ENCODE assay signal across 32 cellular contexts in genomic region chrX:2184089-2184488, GRCh38.
"Had no signal": no experiment of that assay in that cellular context is flagged by ENCODE, and none has a peak within 500 bp of the region (broad histone marks: within the 10 kb centered on the region; RNA-seq: fewer than 3 reads in every experiment).

No MANE protein-coding gene starts in this region.

- H2AFZ ChIP-seq: parathyroid adenoma had no signal

- H3K4me1 Mint-ChIP-seq: stimulated activated memory B cell treated with anti-CD40 and anti-IgM and Interleukin-4, amounts not matched to agents 10 μg/mL and 1 μg/mL and 100 μg/mL, for 72 hours; stimulated activated naive CD8-positive, alpha-beta T cell treated with anti-CD3 and anti-CD28 coated beads, Interleukin-15, amount 100 ng/mL, for 72 hours had no signal

- H3K27me3 ChIP-seq: neutrophil, ovary, spleen, suprapubic skin, testis, tibial artery, transverse colon, upper lobe of right lung, uterus had no signal

- H3K27me3 Mint-ChIP-seq: naive thymus-derived CD8-positive, alpha-beta T cell; natural killer cell treated with Interleukin-12 subunit alpha and Interleukin-12 subunit beta and Interleukin-15 and Interleukin-18, amount 100 ng/mL, for 72 hours; progenitor cell of endocrine pancreas; stimulated activated memory B cell treated with anti-CD40 and anti-IgM and Interleukin-4, amounts not matched to agents 10 μg/mL and 1 μg/mL and 100 μg/mL, for 72 hours; stimulated activated naive CD8-positive, alpha-beta T cell treated with anti-CD3 and anti-CD28 coated beads, Interleukin-15, amount 100 ng/mL, for 72 hours; type B pancreatic cell had no signal

- H3K4me3 Mint-ChIP-seq: naive thymus-derived CD8-positive, alpha-beta T cell; natural killer cell treated with Interleukin-12 subunit alpha and Interleukin-12 subunit beta and Interleukin-15 and Interleukin-18, amount 100 ng/mL, for 72 hours; nephron progenitor cell; neural crest cell; stimulated activated memory B cell treated with anti-CD40 and anti-IgM and Interleukin-4, amounts not matched to agents 10 μg/mL and 1 μg/mL and 100 μg/mL, for 72 hours; stimulated activated naive CD8-positive, alpha-beta T cell treated with anti-CD3 and anti-CD28 coated beads, Interleukin-15, amount 100 ng/mL, for 72 hours; type B pancreatic cell had no signal

- H3K79me2 ChIP-seq: parathyroid adenoma had no signal

- H3K36me3 ChIP-seq: neutrophil, ovary, spleen, suprapubic skin, transverse colon, upper lobe of right lung, uterus had no signal

- H3K4me1 ChIP-seq: parathyroid adenoma, psoas muscle, spleen, suprapubic skin, testis, transverse colon, upper lobe of right lung, uterus had no signal

- ATAC-seq: naive thymus-derived CD8-positive, alpha-beta T cell; psoas muscle; right cardiac atrium; sciatic nerve; stimulated activated memory B cell treated with anti-CD40 and anti-IgM and Interleukin-4, amounts not matched to agents 10 μg/mL and 1 μg/mL and 100 μg/mL, for 72 hours; stimulated activated naive CD8-positive, alpha-beta T cell treated with anti-CD3 and anti-CD28 coated beads, Interleukin-15, amount 100 ng/mL, for 72 hours; stimulated activated naive CD8-positive, alpha-beta T cell treated with anti-CD3 and anti-CD28 coated beads, Interleukin-15, Interleukin-2, amounts not matched to agents 100 U/mL and 50 U/mL, for 24 hours; upper lobe of right lung had no signal

- DNase-seq: naive thymus-derived CD8-positive, alpha-beta T cell; nephron progenitor cell; nucleus accumbens; ovary; psoas muscle; right cardiac atrium; spleen; stimulated activated CD4-positive, alpha-beta T cell treated with anti-CD3 and anti-CD28 coated beads, Interleukin-12 subunit alpha, Interleukin-12 subunit beta, amount 100 ng/mL, for 4 hours; stimulated activated CD4-positive, alpha-beta T cell treated with anti-CD3 and anti-CD28 coated beads, Interleukin-1b, Interleukin-23, amount 100 ng/mL, for 48 hours; stimulated activated CD4-positive, alpha-beta T cell treated with anti-CD3 and anti-CD28 coated beads, Interleukin-4, amount 100 ng/mL, for 1 hour; stimulated activated CD4-positive, alpha-beta T cell treated with anti-CD3 and anti-CD28 coated beads, Interleukin-4, amount 100 ng/mL, for 4 hours; stimulated activated CD8-positive, alpha-beta memory T cell treated with anti-CD3 and anti-CD28 coated beads, Interleukin-4, amount 100 ng/mL, for 48 hours; stimulated activated naive CD4-positive, alpha-beta T cell; stimulated activated naive CD8-positive, alpha-beta T cell treated with anti-CD3 and anti-CD28 coated beads, Interleukin-15, amount 100 ng/mL, for 72 hours; stimulated activated naive CD8-positive, alpha-beta T cell treated with anti-CD3 and anti-CD28 coated beads, Interleukin-15, Interleukin-2, amounts not matched to agents 100 U/mL and 50 U/mL, for 24 hours; substantia nigra; testis; transverse colon; upper lobe of right lung; uterus had no signal

- H3K9me3 ChIP-seq: psoas muscle, suprapubic skin, testis, transverse colon, upper lobe of right lung had no signal

- H3K4me2 ChIP-seq: smooth muscle cell had no signal

- H3K4me3 ChIP-seq: ovary, psoas muscle, skin epidermis, smooth muscle cell, spleen, suprapubic skin, testis, tibial artery, transverse colon, upper lobe of right lung, uterus had no signal

- H3K9ac ChIP-seq: parathyroid adenoma had no signal

- H3K27ac Mint-ChIP-seq: naive thymus-derived CD8-positive, alpha-beta T cell; natural killer cell treated with Interleukin-12 subunit alpha and Interleukin-12 subunit beta and Interleukin-15 and Interleukin-18, amount 100 ng/mL, for 72 hours; nephron progenitor cell; progenitor cell of endocrine pancreas; stimulated activated memory B cell treated with anti-CD40 and anti-IgM and Interleukin-4, amounts not matched to agents 10 μg/mL and 1 μg/mL and 100 μg/mL, for 72 hours; stimulated activated naive CD8-positive, alpha-beta T cell treated with anti-CD3 and anti-CD28 coated beads, Interleukin-15, amount 100 ng/mL, for 72 hours; type B pancreatic cell had no signal

- H3K27ac ChIP-seq: neutrophil, ovary, parathyroid adenoma, psoas muscle, skin epidermis, spleen, suprapubic skin, testis, tibial artery, transverse colon, upper lobe of right lung, uterus had no signal

- H3K9me3 Mint-ChIP-seq: natural killer cell treated with Interleukin-12 subunit alpha and Interleukin-12 subunit beta and Interleukin-15 and Interleukin-18, amount 100 ng/mL, for 72 hours; neural crest cell; stimulated activated memory B cell treated with anti-CD40 and anti-IgM and Interleukin-4, amounts not matched to agents 10 μg/mL and 1 μg/mL and 100 μg/mL, for 72 hours had no signal
